In the genomic region with DNA sequence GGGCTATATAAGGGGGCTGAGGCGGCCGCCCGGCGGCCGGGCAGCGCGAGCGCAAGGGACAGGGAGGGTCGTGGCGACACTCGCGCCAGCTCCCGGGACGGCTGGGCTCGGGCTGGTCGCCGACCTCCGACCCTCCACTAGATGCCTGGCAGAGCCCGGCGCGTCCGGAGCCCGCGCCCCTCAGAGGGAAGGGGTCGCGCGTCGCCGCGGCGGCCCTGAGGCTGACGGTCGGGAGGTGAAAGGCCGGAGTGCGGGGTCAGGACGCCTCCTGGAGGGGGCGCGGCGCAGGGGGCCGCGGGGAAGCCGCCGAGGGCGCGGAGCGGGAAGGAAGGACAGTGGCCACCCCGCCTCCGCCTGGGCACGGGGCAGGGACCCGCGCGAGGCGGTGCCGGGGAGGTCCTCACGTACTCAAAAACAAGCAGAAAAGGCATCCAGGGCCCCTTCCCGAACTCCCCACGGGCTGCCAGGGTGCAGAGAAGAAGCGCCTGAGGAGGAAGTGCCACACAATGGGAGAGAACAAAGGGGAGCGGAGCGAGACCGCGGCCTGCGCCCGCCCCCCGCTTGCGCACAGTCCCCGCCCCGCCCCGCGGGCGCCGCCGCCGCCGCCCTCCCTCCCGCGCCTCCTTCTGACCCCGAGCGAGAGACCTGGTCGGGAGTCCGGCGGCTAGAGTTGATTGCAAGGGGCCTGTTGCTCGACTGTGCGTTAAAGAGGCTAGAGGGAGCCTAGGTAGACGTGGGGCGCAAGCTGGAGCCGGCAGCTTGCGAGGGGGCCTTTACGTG, we compare ENCODE assay signal across 1 cellular context.
TF ChIP-seq lines count a peak whose summit lies in the region.

No MANE protein-coding gene starts in this region.

TF ChIP-seq in K562, 482 proteins besides CTCF, POLR2A, EP300 and RAD21 (continued from another document and continues in another):
- TF ChIP-seq, protein P1, sequence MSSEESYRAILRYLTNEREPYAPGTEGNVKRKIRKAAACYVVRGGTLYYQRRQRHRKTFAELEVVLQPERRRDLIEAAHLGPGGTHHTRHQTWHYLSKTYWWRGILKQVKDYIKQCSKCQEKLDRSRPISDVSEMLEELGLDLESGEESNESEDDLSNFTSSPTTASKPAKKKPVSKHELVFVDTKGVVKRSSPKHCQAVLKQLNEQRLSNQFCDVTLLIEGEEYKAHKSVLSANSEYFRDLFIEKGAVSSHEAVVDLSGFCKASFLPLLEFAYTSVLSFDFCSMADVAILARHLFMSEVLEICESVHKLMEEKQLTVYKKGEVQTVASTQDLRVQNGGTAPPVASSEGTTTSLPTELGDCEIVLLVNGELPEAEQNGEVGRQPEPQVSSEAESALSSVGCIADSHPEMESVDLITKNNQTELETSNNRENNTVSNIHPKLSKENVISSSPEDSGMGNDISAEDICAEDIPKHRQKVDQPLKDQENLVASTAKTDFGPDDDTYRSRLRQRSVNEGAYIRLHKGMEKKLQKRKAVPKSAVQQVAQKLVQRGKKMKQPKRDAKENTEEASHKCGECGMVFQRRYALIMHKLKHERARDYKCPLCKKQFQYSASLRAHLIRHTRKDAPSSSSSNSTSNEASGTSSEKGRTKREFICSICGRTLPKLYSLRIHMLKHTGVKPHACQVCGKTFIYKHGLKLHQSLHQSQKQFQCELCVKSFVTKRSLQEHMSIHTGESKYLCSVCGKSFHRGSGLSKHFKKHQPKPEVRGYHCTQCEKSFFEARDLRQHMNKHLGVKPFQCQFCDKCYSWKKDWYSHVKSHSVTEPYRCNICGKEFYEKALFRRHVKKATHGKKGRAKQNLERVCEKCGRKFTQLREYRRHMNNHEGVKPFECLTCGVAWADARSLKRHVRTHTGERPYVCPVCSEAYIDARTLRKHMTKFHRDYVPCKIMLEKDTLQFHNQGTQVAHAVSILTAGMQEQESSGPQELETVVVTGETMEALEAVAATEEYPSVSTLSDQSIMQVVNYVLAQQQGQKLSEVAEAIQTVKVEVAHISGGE (CRISPR knock-in tag; IDR thresholded peaks at IDR 0.05) = no peak; a peak in 1 of 6 replicates
- TF ChIP-seq, protein P2, sequence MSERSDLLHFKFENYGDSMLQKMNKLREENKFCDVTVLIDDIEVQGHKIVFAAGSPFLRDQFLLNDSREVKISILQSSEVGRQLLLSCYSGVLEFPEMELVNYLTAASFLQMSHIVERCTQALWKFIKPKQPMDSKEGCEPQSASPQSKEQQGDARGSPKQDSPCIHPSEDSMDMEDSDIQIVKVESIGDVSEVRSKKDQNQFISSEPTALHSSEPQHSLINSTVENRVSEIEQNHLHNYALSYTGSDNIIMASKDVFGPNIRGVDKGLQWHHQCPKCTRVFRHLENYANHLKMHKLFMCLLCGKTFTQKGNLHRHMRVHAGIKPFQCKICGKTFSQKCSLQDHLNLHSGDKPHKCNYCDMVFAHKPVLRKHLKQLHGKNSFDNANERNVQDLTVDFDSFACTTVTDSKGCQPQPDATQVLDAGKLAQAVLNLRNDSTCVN (CRISPR knock-in tag; IDR thresholded peaks at IDR 0.05) = no peak
- TF ChIP-seq KAT2B (IDR thresholded peaks at IDR 0.05; ENCODE audit: low read depth, low read length) = no peak
- TF ChIP-seq, protein P3, sequence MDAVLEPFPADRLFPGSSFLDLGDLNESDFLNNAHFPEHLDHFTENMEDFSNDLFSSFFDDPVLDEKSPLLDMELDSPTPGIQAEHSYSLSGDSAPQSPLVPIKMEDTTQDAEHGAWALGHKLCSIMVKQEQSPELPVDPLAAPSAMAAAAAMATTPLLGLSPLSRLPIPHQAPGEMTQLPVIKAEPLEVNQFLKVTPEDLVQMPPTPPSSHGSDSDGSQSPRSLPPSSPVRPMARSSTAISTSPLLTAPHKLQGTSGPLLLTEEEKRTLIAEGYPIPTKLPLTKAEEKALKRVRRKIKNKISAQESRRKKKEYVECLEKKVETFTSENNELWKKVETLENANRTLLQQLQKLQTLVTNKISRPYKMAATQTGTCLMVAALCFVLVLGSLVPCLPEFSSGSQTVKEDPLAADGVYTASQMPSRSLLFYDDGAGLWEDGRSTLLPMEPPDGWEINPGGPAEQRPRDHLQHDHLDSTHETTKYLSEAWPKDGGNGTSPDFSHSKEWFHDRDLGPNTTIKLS (IDR thresholded peaks at IDR 0.05; ENCODE audit: borderline replicate concordance, low read depth) = no peak
- peak; percentile 90 for TF ChIP-seq MEF2D (tag; conservative IDR thresholded peaks at IDR 0.05; ENCODE audit: low read depth)
- no peak for TF ChIP-seq TCFL5 (CRISPR knock-in tag; conservative IDR thresholded peaks at IDR 0.05)
- TF ChIP-seq ZNF584 (CRISPR knock-in tag; IDR thresholded peaks at IDR 0.05; ENCODE audit: low read depth) = peak; percentile 33; the same call in 1 of the 2 replicates
- TF ChIP-seq, protein P4, sequence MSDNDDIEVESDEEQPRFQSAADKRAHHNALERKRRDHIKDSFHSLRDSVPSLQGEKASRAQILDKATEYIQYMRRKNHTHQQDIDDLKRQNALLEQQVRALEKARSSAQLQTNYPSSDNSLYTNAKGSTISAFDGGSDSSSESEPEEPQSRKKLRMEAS (CRISPR knock-in tag; IDR thresholded peaks at IDR 0.05) = no peak
- TF ChIP-seq, protein P5, sequence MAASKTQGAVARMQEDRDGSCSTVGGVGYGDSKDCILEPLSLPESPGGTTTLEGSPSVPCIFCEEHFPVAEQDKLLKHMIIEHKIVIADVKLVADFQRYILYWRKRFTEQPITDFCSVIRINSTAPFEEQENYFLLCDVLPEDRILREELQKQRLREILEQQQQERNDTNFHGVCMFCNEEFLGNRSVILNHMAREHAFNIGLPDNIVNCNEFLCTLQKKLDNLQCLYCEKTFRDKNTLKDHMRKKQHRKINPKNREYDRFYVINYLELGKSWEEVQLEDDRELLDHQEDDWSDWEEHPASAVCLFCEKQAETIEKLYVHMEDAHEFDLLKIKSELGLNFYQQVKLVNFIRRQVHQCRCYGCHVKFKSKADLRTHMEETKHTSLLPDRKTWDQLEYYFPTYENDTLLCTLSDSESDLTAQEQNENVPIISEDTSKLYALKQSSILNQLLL (CRISPR knock-in tag; IDR thresholded peaks at IDR 0.05; ENCODE audit: borderline replicate concordance) = no peak
- no peak for TF ChIP-seq PHB (CRISPR knock-in tag; IDR thresholded peaks at IDR 0.05)
- TF ChIP-seq TBP (optimal IDR thresholded peaks at IDR 0.05; ENCODE audit: low read depth, low read length) = no peak
- TF ChIP-seq GATAD2B (IDR thresholded peaks at IDR 0.05; ENCODE audit: borderline replicate concordance) = no peak
- no peak for TF ChIP-seq ZNF707 (CRISPR knock-in tag; conservative IDR thresholded peaks at IDR 0.05)
- TF ChIP-seq SLC30A9 (CRISPR knock-in tag; IDR thresholded peaks at IDR 0.05) = no peak
- TF ChIP-seq, protein P6, sequence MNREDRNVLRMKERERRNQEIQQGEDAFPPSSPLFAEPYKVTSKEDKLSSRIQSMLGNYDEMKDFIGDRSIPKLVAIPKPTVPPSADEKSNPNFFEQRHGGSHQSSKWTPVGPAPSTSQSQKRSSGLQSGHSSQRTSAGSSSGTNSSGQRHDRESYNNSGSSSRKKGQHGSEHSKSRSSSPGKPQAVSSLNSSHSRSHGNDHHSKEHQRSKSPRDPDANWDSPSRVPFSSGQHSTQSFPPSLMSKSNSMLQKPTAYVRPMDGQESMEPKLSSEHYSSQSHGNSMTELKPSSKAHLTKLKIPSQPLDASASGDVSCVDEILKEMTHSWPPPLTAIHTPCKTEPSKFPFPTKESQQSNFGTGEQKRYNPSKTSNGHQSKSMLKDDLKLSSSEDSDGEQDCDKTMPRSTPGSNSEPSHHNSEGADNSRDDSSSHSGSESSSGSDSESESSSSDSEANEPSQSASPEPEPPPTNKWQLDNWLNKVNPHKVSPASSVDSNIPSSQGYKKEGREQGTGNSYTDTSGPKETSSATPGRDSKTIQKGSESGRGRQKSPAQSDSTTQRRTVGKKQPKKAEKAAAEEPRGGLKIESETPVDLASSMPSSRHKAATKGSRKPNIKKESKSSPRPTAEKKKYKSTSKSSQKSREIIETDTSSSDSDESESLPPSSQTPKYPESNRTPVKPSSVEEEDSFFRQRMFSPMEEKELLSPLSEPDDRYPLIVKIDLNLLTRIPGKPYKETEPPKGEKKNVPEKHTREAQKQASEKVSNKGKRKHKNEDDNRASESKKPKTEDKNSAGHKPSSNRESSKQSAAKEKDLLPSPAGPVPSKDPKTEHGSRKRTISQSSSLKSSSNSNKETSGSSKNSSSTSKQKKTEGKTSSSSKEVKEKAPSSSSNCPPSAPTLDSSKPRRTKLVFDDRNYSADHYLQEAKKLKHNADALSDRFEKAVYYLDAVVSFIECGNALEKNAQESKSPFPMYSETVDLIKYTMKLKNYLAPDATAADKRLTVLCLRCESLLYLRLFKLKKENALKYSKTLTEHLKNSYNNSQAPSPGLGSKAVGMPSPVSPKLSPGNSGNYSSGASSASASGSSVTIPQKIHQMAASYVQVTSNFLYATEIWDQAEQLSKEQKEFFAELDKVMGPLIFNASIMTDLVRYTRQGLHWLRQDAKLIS (CRISPR knock-in tag; IDR thresholded peaks at IDR 0.05) = peak; percentile 82; the same call in 1 of the 2 replicates
- no peak for TF ChIP-seq HNRNPUL1 (IDR thresholded peaks at IDR 0.05; ENCODE audit: low read length)
- peak; percentile 82 for TF ChIP-seq ZFX (CRISPR knock-in tag; IDR thresholded peaks at IDR 0.05)
- no peak for TF ChIP-seq RAD51 (IDR thresholded peaks at IDR 0.05; ENCODE audit: borderline replicate concordance, low read depth)
- TF ChIP-seq, protein P7, sequence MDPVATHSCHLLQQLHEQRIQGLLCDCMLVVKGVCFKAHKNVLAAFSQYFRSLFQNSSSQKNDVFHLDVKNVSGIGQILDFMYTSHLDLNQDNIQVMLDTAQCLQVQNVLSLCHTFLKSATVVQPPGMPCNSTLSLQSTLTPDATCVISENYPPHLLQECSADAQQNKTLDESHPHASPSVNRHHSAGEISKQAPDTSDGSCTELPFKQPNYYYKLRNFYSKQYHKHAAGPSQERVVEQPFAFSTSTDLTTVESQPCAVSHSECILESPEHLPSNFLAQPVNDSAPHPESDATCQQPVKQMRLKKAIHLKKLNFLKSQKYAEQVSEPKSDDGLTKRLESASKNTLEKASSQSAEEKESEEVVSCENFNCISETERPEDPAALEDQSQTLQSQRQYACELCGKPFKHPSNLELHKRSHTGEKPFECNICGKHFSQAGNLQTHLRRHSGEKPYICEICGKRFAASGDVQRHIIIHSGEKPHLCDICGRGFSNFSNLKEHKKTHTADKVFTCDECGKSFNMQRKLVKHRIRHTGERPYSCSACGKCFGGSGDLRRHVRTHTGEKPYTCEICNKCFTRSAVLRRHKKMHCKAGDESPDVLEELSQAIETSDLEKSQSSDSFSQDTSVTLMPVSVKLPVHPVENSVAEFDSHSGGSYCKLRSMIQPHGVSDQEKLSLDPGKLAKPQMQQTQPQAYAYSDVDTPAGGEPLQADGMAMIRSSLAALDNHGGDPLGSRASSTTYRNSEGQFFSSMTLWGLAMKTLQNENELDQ (CRISPR knock-in tag; IDR thresholded peaks at IDR 0.05; ENCODE audit: borderline replicate concordance) = no peak
- no peak for TF ChIP-seq BRCA1 (IDR thresholded peaks at IDR 0.05)
- TF ChIP-seq BRCA1 (CRISPR knock-in tag; IDR thresholded peaks at IDR 0.05) = no peak
- TF ChIP-seq, protein P8, sequence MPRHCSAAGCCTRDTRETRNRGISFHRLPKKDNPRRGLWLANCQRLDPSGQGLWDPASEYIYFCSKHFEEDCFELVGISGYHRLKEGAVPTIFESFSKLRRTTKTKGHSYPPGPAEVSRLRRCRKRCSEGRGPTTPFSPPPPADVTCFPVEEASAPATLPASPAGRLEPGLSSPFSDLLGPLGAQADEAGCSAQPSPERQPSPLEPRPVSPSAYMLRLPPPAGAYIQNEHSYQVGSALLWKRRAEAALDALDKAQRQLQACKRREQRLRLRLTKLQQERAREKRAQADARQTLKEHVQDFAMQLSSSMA (CRISPR knock-in tag; IDR thresholded peaks at IDR 0.05) = no peak
- TF ChIP-seq ZNF699 (CRISPR knock-in tag; IDR thresholded peaks at IDR 0.05; ENCODE audit: insufficient replicate concordance) = no peak
- no peak for TF ChIP-seq FOS (IDR thresholded peaks at IDR 0.05; ENCODE audit: extremely low read depth, insufficient read length)
- TF ChIP-seq, protein P9, sequence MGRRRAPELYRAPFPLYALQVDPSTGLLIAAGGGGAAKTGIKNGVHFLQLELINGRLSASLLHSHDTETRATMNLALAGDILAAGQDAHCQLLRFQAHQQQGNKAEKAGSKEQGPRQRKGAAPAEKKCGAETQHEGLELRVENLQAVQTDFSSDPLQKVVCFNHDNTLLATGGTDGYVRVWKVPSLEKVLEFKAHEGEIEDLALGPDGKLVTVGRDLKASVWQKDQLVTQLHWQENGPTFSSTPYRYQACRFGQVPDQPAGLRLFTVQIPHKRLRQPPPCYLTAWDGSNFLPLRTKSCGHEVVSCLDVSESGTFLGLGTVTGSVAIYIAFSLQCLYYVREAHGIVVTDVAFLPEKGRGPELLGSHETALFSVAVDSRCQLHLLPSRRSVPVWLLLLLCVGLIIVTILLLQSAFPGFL (CRISPR knock-in tag; IDR thresholded peaks at IDR 0.05) = no peak
- TF ChIP-seq TSC22D4 (tag; IDR thresholded peaks at IDR 0.05) = no peak
- no peak for TF ChIP-seq STAT5B (CRISPR knock-in tag; IDR thresholded peaks at IDR 0.05)
- TF ChIP-seq TCF7 (IDR thresholded peaks at IDR 0.05; ENCODE audit: borderline replicate concordance) = no peak
- TF ChIP-seq, protein P10, sequence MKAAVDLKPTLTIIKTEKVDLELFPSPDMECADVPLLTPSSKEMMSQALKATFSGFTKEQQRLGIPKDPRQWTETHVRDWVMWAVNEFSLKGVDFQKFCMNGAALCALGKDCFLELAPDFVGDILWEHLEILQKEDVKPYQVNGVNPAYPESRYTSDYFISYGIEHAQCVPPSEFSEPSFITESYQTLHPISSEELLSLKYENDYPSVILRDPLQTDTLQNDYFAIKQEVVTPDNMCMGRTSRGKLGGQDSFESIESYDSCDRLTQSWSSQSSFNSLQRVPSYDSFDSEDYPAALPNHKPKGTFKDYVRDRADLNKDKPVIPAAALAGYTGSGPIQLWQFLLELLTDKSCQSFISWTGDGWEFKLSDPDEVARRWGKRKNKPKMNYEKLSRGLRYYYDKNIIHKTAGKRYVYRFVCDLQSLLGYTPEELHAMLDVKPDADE (conservative IDR thresholded peaks at IDR 0.05; ENCODE audit: control insufficient read depth, low read depth, low read length) = no peak
- no peak for TF ChIP-seq ZBED1 (IDR thresholded peaks at IDR 0.05)
- no peak for TF ChIP-seq CBX8 (IDR thresholded peaks at IDR 0.05; ENCODE audit: borderline replicate concordance, extremely low read depth, low read depth, low read length, poor library complexity, severe bottlenecking)
- TF ChIP-seq SMARCE1 (IDR thresholded peaks at IDR 0.05) = no peak
- TF ChIP-seq PHTF2 (CRISPR knock-in tag; IDR thresholded peaks at IDR 0.05) = no peak
- no peak for TF ChIP-seq SMARCA4 (IDR thresholded peaks at IDR 0.05)
- no peak for TF ChIP-seq EZH2 (IDR thresholded peaks at IDR 0.05; ENCODE audit: borderline replicate concordance, low read depth, low read length)
- no peak for TF ChIP-seq RFX1 (IDR thresholded peaks at IDR 0.05)
- peak; percentile 16; the same call in 1 of the 2 replicates for TF ChIP-seq ATF7 (IDR thresholded peaks at IDR 0.05)
